Comparison of ENCODE assay signal across 8 cellular contexts in the genomic region with DNA sequence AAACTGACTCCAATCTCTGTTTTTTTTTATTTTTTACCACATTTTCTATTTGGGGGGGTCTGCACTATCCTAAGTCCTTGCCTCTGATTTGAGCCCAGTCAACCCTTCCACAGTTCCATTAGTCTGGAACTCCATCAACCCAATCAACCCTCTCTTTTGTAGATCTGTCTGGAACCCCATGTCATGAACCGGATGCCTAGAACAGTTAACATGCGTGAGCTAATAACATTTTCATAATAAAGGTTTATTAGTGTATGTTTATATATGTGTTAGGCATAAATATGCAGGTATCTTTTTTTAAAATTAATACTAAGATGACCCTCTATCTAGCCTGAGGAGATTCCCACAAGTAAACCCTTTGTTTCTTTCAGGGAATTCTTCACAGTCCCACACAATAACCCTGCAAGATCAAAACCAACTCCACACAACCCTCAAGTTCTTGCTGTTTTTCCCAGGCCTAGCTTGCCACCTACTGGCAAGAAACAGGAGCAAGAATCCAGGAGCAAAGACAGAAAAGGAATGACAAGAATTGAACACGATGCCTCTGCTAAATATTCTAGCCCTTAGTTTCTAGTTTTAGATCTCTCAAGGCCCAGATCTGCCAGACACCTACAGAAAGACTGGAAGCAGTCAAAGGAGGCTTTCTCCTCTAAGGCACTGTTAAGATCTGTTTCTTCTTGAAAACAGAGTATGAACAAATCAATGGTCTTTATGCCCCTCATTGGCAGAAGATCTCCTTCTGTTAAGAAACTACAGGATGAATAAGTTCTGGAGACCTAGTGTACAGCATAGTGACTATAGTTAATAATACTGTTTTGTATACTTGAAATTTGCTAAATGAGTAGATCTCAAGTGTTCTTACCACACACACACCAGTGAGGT.
DNase-seq lines count a peak whose midpoint lies in the region; ATAC-seq, FAIRE-seq and TF ChIP-seq lines count a peak whose summit lies in the region.

No MANE protein-coding gene starts in this region.

- peak; percentile 59 for DNase-seq in D341Med (ENCODE audit: low spot score)
- DNase-seq in NCI-H526 treated with DMSO at 0.1 percent for 48 hours (lab: John Stamatoyannopoulos, UW), result peak; percentile 17
- peak; percentile 50 for DNase-seq in bronchial epithelial cell (ENCODE audit: low read depth)
- no peak for DNase-seq in effector memory CD4-positive, alpha-beta T cell
- no peak for DNase-seq in activated T-cell treated with anti-CD3 and anti-CD28 coated beads, Interleukin-2, amount 50 U/mL, for 4 hours

- H3K27ac ChIP-seq in liver (ENCODE audit: low read depth in 1 of 2, low read length in 2 of 2), result no peak overlapping the region
- no peak overlapping the region for H3K27ac ChIP-seq in effector memory CD4-positive, alpha-beta T cell (ENCODE audit: insufficient read depth, low read length, poor library complexity, severe bottlenecking)

- H3K4me1 ChIP-seq in liver (ENCODE audit: control insufficient read depth in 4 of 4, insufficient read depth in 4 of 4, low read length in 3 of 4), result no peaks in the 10 kb centered on the region
- H3K4me1 ChIP-seq in effector memory CD4-positive, alpha-beta T cell (ENCODE audit: control insufficient read depth, insufficient read depth, low read length, poor library complexity, severe bottlenecking), result no peaks in the 10 kb centered on the region

- peak; percentile 82 for FAIRE-seq in bronchial epithelial cell (lab: Jason Lieb, UNC)

- TF ChIP-seq RAD21 in liver (IDR thresholded peaks at IDR 0.05), result peak; percentile 95

- H3K36me3 ChIP-seq in bronchial epithelial cell (ENCODE audit: control insufficient read depth, insufficient read depth, low read length) (no peaks in the 10 kb centered on the region), liver (ENCODE audit: control insufficient read depth in 4 of 4, insufficient read depth in 3 of 4, low read depth in 1 of 4, low read length in 3 of 4) (no peaks in the 10 kb centered on the region)
- H3K36me3 ChIP-seq in effector memory CD4-positive, alpha-beta T cell (ENCODE audit: control insufficient read depth, insufficient read depth, low read length), result no peaks in the 10 kb centered on the region

- 62% methylated on average over 3 of the region's 3 CpGs for WGBS in liver

- no peak overlapping the region for H3K9ac ChIP-seq in liver (ENCODE audit: low read depth in 1 of 2, low read length in 2 of 2)

- peak; percentile 66 for TF ChIP-seq CTCF in bronchial epithelial cell (IDR thresholded peaks at IDR 0.05; ENCODE audit: insufficient read depth, low read length, severe bottlenecking)
- TF ChIP-seq CTCF in liver (IDR thresholded peaks at IDR 0.05; ENCODE audit: low read depth, low read length, missing input control), result peak; percentile 76

- H3K9me3 ChIP-seq in liver (ENCODE audit: control insufficient read depth in 4 of 4, low read length in 3 of 4), result no peaks in the 10 kb centered on the region
- H3K9me3 ChIP-seq in effector memory CD4-positive, alpha-beta T cell (ENCODE audit: control insufficient read depth, low read length), result no peaks in the 10 kb centered on the region

- H3K27me3 Mint-ChIP-seq in activated T-cell treated with anti-CD3 and anti-CD28 coated beads, Interleukin-2, amount 50 U/mL, for 4 hours (ENCODE audit: low read depth), result peaks cover 17% of the 10 kb centered on the region

- H3K4me1 Mint-ChIP-seq in activated T-cell treated with anti-CD3 and anti-CD28 coated beads, Interleukin-2, amount 50 U/mL, for 4 hours (ENCODE audit: low read depth), result peaks cover 14% of the 10 kb centered on the region

- peak; percentile 30 for ATAC-seq in GM18517 (IDR thresholded peaks at IDR 0.05; ENCODE audit: unreplicated experiment)
- peak; percentile 52 for ATAC-seq in HG03045 (IDR thresholded peaks at IDR 0.05; ENCODE audit: unreplicated experiment)
- ATAC-seq in activated T-cell treated with anti-CD3 and anti-CD28 coated beads, Interleukin-2, amount 50 U/mL, for 4 hours, result no peak

- H3K27me3 ChIP-seq in bronchial epithelial cell (ENCODE audit: control insufficient read depth, insufficient read depth, low read length) (no peaks in the 10 kb centered on the region), liver (ENCODE audit: control insufficient read depth in 4 of 4, insufficient read depth in 4 of 4, low read length in 3 of 4) (peaks cover 0 to 7% (median 0%) of the 10 kb centered on the region in 4 donors)
- no peaks in the 10 kb centered on the region for H3K27me3 ChIP-seq in effector memory CD4-positive, alpha-beta T cell (replicated peaks; ENCODE audit: control insufficient read depth, insufficient read depth, low read length, poor library complexity, severe bottlenecking)

- H3K36me3 Mint-ChIP-seq in activated T-cell treated with anti-CD3 and anti-CD28 coated beads, Interleukin-2, amount 50 U/mL, for 4 hours (ENCODE audit: insufficient read depth), result no peaks in the 10 kb centered on the region

- H3K9me3 Mint-ChIP-seq in activated T-cell treated with anti-CD3 and anti-CD28 coated beads, Interleukin-2, amount 50 U/mL, for 4 hours, result no peaks in the 10 kb centered on the region

- H3K4me3 Mint-ChIP-seq in activated T-cell treated with anti-CD3 and anti-CD28 coated beads, Interleukin-2, amount 50 U/mL, for 4 hours, result no peak overlapping the region

- no peak overlapping the region for H3K4me3 ChIP-seq in bronchial epithelial cell (ENCODE audit: low read depth, low read length)
- no peak overlapping the region for H3K4me3 ChIP-seq in liver (ENCODE audit: low read depth in 1 of 3, low read length in 3 of 3)
- no peak overlapping the region for H3K4me3 ChIP-seq in effector memory CD4-positive, alpha-beta T cell (ENCODE audit: insufficient read depth, low read depth, low read length, poor library complexity, severe bottlenecking)

TF ChIP-seq in liver, 16 proteins besides CTCF, POLR2A, EP300 and RAD21:
- no peak for TF ChIP-seq EGR1 (IDR thresholded peaks at IDR 0.05; ENCODE audit: low read depth in 2 of 2)
- TF ChIP-seq, protein P1, sequence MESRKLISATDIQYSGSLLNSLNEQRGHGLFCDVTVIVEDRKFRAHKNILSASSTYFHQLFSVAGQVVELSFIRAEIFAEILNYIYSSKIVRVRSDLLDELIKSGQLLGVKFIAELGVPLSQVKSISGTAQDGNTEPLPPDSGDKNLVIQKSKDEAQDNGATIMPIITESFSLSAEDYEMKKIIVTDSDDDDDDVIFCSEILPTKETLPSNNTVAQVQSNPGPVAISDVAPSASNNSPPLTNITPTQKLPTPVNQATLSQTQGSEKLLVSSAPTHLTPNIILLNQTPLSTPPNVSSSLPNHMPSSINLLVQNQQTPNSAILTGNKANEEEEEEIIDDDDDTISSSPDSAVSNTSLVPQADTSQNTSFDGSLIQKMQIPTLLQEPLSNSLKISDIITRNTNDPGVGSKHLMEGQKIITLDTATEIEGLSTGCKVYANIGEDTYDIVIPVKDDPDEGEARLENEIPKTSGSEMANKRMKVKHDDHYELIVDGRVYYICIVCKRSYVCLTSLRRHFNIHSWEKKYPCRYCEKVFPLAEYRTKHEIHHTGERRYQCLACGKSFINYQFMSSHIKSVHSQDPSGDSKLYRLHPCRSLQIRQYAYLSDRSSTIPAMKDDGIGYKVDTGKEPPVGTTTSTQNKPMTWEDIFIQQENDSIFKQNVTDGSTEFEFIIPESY (IDR thresholded peaks at IDR 0.05), result no peak
- TF ChIP-seq REST (IDR thresholded peaks at IDR 0.05), result no peak
- TF ChIP-seq FOXA1 (IDR thresholded peaks at IDR 0.05), result no peak
- TF ChIP-seq, protein P2, sequence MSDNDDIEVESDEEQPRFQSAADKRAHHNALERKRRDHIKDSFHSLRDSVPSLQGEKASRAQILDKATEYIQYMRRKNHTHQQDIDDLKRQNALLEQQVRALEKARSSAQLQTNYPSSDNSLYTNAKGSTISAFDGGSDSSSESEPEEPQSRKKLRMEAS (IDR thresholded peaks at IDR 0.05), result no peak
- no peak for TF ChIP-seq HNF4A (conservative IDR thresholded peaks at IDR 0.05)
- TF ChIP-seq ATF3 (IDR thresholded peaks at IDR 0.05), result no peak
- no peak for TF ChIP-seq FOXA2 (IDR thresholded peaks at IDR 0.05)
- no peak for TF ChIP-seq TAF1 (conservative IDR thresholded peaks at IDR 0.05)
- TF ChIP-seq NR2F2 (IDR thresholded peaks at IDR 0.05), result no peak
TF ChIP-seq in liver: peak in this region for 0.

Comparison
In these comparisons a context has a peak if more than half of its experiments do, and no peak if none do; other contexts are left out.
1. DNase-seq: peak in D341Med (single experiment), NCI-H526 treated with DMSO at 0.1 percent for 48 hours (single experiment) and bronchial epithelial cell (single experiment); none in effector memory CD4-positive, alpha-beta T cell (0 of 3) and activated T-cell treated with anti-CD3 and anti-CD28 coated beads, Interleukin-2, amount 50 U/mL, for 4 hours (single experiment).
2. ATAC-seq: peak in GM18517 (single experiment) and HG03045 (single experiment); none in activated T-cell treated with anti-CD3 and anti-CD28 coated beads, Interleukin-2, amount 50 U/mL, for 4 hours (0 of 2).